ENCODE assay signal across 17 cellular contexts in genomic region chr3:277873-278272, GRCh38.
DNase-seq lines count a peak whose midpoint lies in the region; ATAC-seq and TF ChIP-seq lines count a peak whose summit lies in the region.
"Had no signal": no experiment of that assay in that cellular context is flagged by ENCODE, and none has a peak within 500 bp of the region (broad histone marks: within the 10 kb centered on the region; RNA-seq: fewer than 3 reads in every experiment).

No MANE protein-coding gene starts in this region.

- peak; percentile 40 for DNase-seq in COLO829 (ENCODE audit: low spot score)
- DNase-seq in kidney tubule cell (ENCODE audit: low spot score) = peak; percentile 18
- DNase-seq in retina = no peak
- no peak for DNase-seq in GM19240 (ENCODE audit: insufficient read length, low spot score)
- DNase-seq: ACHN; activated CD4-positive, alpha-beta T cell treated with anti-CD3 and anti-CD28 coated beads for 4 hours; activated T-cell treated with anti-CD3 and anti-CD28 coated beads, Interleukin-2, amount 50 U/mL, for 48 hours; central memory CD4-positive, alpha-beta T cell; COR-L47; KG1; mesenchymal stem cell; stimulated activated naive CD4-positive, alpha-beta T cell treated with Interleukin-2 at 50 U/mL for 16 hours had no signal

- no peaks in the 10 kb centered on the region for H3K79me2 ChIP-seq in Loucy (ENCODE audit: insufficient read depth, low read length)

- H2AFZ ChIP-seq in Loucy (ENCODE audit: low read length) = 0 out of 2 replicates have a peak overlapping the region, but pooled peaks have one; percentile 5

- H3K27me3 ChIP-seq in Loucy (ENCODE audit: insufficient read depth, low read length, poor library complexity, severe bottlenecking) = no peaks in the 10 kb centered on the region

- no peaks in the 10 kb centered on the region for H4K20me1 ChIP-seq in Loucy (ENCODE audit: insufficient read depth, low read length, poor library complexity, severe bottlenecking)

- peaks cover 15% of the 10 kb centered on the region; the same call in 1 of the 2 replicates for H3K9me3 ChIP-seq in Loucy (ENCODE audit: insufficient read depth, low read depth, low read length)

- ATAC-seq in GM19467 (IDR thresholded peaks at IDR 0.05; ENCODE audit: unreplicated experiment) (peak; percentile 22), GM18873 (IDR thresholded peaks at IDR 0.05; ENCODE audit: low FRiP score, unreplicated experiment) (no peak), HG02870 (IDR thresholded peaks at IDR 0.05; ENCODE audit: unreplicated experiment) (no peak)
- ATAC-seq: Panc1 had no signal

- peak overlapping the region; percentile 11 for H3K4me3 ChIP-seq in Loucy (ENCODE audit: low read length, poor library complexity, severe bottlenecking)

- no peak for TF ChIP-seq CTCF in Loucy (conservative IDR thresholded peaks at IDR 0.05; ENCODE audit: low read length)

- no peaks in the 10 kb centered on the region for H3K9me2 ChIP-seq in Loucy (replicated peaks; ENCODE audit: low read depth, low read length)

- H3F3A ChIP-seq in Loucy (ENCODE audit: low read depth) = no peaks in the 10 kb centered on the region

- no peak overlapping the region for H3K9ac ChIP-seq in Loucy (ENCODE audit: low read depth, low read length, poor library complexity, severe bottlenecking)

- H3K4me2 ChIP-seq in Loucy (ENCODE audit: low read depth, low read length, poor library complexity, severe bottlenecking) = peak overlapping the region; percentile 49

- peaks cover 17% of the 10 kb centered on the region for H3K4me1 ChIP-seq in Loucy (ENCODE audit: insufficient read depth, low read length, poor library complexity, severe bottlenecking)

- H3K36me3 ChIP-seq in Loucy (ENCODE audit: insufficient read depth, low read length) = no peaks in the 10 kb centered on the region

Comparison
In these comparisons a context has a peak if more than half of its experiments do, and no peak if none do; other contexts are left out.
1. DNase-seq: peak in COLO829 (single experiment) and kidney tubule cell (single experiment); none in retina (single experiment) and GM19240 (single experiment).